24 cellular contexts compared by ENCODE assay signal in genomic region chr2:21123473-21124393, GRCh38. TPM values are rescaled to one million over a fixed set of nuclear protein-coding genes. Genes with fewer than 3 reads are reported as not detected.
"Had no signal": no experiment of that assay in that cellular context is flagged by ENCODE, and none has a peak within 500 bp of the region (broad histone marks: within the 10 kb centered on the region; RNA-seq: fewer than 3 reads in every experiment).

Gene TDRD15 (plus strand): TSS chr2:21123968. CDS start chr2:21137468, 13,500 bp downstream.

- H3K9me3 Mint-ChIP-seq: activated B cell treated with CpG ODN at 0.5 μM for 24 hours; activated CD4-positive, alpha-beta memory T cell treated with anti-CD3 and anti-CD28 coated beads for 36 hours; activated naive CD4-positive, alpha-beta T cell treated with anti-CD3 and anti-CD28 coated beads, Interleukin-2, amount 50 U/mL, for 72 hours; activated T-helper 1 cell treated with anti-CD3 and anti-CD28 coated beads, Interleukin-12 subunit alpha, Interleukin-12 subunit beta, Interleukin-2, Interleukin-4 antibody, amounts not matched to agents 30 ng/mL and 10 ng/mL and 1 ng/mL, durations not matched to agents 14 hours and 24 hours and 36 hours; effector memory CD8-positive, alpha-beta T cell; immature natural killer cell; naive thymus-derived CD4-positive, alpha-beta T cell; T-helper 2 cell treated with Interferon-gamma antibody and Interleukin-4, amounts not matched to agents 5 μg/mL and 100 μg/mL, for 36 hours had no signal

- H3K4me1 Mint-ChIP-seq: activated B cell treated with CpG ODN at 0.5 μM for 24 hours; naive thymus-derived CD4-positive, alpha-beta T cell had no signal

- H3K4me2 ChIP-seq: smooth muscle cell had no signal

- H3K36me3 ChIP-seq: esophagus squamous epithelium, neutrophil, transverse colon, vagina had no signal

- H3K4me3 Mint-ChIP-seq: activated B cell treated with CpG ODN at 0.5 μM for 24 hours; activated CD4-positive, alpha-beta memory T cell treated with anti-CD3 and anti-CD28 coated beads for 36 hours; activated T-helper 1 cell treated with anti-CD3 and anti-CD28 coated beads, Interleukin-12 subunit alpha, Interleukin-12 subunit beta, Interleukin-2, Interleukin-4 antibody, amounts not matched to agents 30 ng/mL and 10 ng/mL and 1 ng/mL, durations not matched to agents 14 hours and 24 hours and 36 hours; effector memory CD8-positive, alpha-beta T cell; naive thymus-derived CD4-positive, alpha-beta T cell; T-helper 2 cell treated with Interferon-gamma antibody and Interleukin-4, amounts not matched to agents 5 μg/mL and 100 μg/mL, for 36 hours had no signal

- H3K4me1 ChIP-seq: body of pancreas, esophagus squamous epithelium, transverse colon, vagina had no signal

- DNase-seq: activated B cell treated with CpG ODN at 0.5 μM for 24 hours; activated CD4-positive, alpha-beta memory T cell treated with anti-CD3 and anti-CD28 coated beads for 36 hours; activated CD4-positive, alpha-beta T cell treated with anti-CD3 and anti-CD28 coated beads for 4 hours; activated gamma-delta T cell treated with Interleukin-2 at 50 U/mL for 16 hours; activated T-cell treated with anti-CD3 and anti-CD28 coated beads for 4 hours; amniotic stem cell; effector memory CD8-positive, alpha-beta T cell; esophagus squamous epithelium; immature natural killer cell; mesenchymal stem cell; naive thymus-derived CD4-positive, alpha-beta T cell; stimulated activated naive CD4-positive, alpha-beta T cell treated with Interleukin-2 at 50 U/mL for 16 hours; transverse colon had no signal

- H3K27me3 Mint-ChIP-seq: activated CD4-positive, alpha-beta memory T cell treated with anti-CD3 and anti-CD28 coated beads for 36 hours; effector memory CD8-positive, alpha-beta T cell had no signal

- H3K27ac ChIP-seq: body of pancreas, esophagus squamous epithelium, neutrophil, transverse colon, vagina had no signal

- H3K27ac Mint-ChIP-seq: activated B cell treated with CpG ODN at 0.5 μM for 24 hours; activated CD4-positive, alpha-beta memory T cell treated with anti-CD3 and anti-CD28 coated beads for 36 hours; activated naive CD4-positive, alpha-beta T cell treated with anti-CD3 and anti-CD28 coated beads, Interleukin-2, amount 50 U/mL, for 72 hours; activated T-helper 1 cell treated with anti-CD3 and anti-CD28 coated beads, Interleukin-12 subunit alpha, Interleukin-12 subunit beta, Interleukin-2, Interleukin-4 antibody, amounts not matched to agents 30 ng/mL and 10 ng/mL and 1 ng/mL, durations not matched to agents 14 hours and 24 hours and 36 hours; effector memory CD8-positive, alpha-beta T cell; immature natural killer cell; naive thymus-derived CD4-positive, alpha-beta T cell; T-helper 2 cell treated with Interferon-gamma antibody and Interleukin-4, amounts not matched to agents 5 μg/mL and 100 μg/mL, for 36 hours had no signal

- H3K9me3 ChIP-seq: body of pancreas, esophagus squamous epithelium, neutrophil, transverse colon, vagina had no signal

- H3K36me3 Mint-ChIP-seq: activated CD4-positive, alpha-beta memory T cell treated with anti-CD3 and anti-CD28 coated beads for 36 hours; activated naive CD4-positive, alpha-beta T cell treated with anti-CD3 and anti-CD28 coated beads, Interleukin-2, amount 50 U/mL, for 72 hours; immature natural killer cell; naive thymus-derived CD4-positive, alpha-beta T cell had no signal

- H3K4me3 ChIP-seq: body of pancreas, esophagus squamous epithelium, smooth muscle cell, transverse colon, vagina had no signal

- H3K27me3 ChIP-seq: body of pancreas, esophagus squamous epithelium, transverse colon, vagina had no signal

- ATAC-seq: activated naive CD4-positive, alpha-beta T cell treated with anti-CD3 and anti-CD28 coated beads, Interleukin-2, amount 50 U/mL, for 72 hours; body of pancreas; effector memory CD8-positive, alpha-beta T cell; naive thymus-derived CD4-positive, alpha-beta T cell; sciatic nerve had no signal

RNA-seq across cellular contexts. Expression of gene TDRD15, which starts in this region (rescaled TPM):
- total RNA-seq: activated naive CD4-positive, alpha-beta T cell treated with anti-CD3 and anti-CD28 coated beads, Interleukin-2, amount 50 U/mL, for 72 hours; activated T-helper 1 cell treated with anti-CD3 and anti-CD28 coated beads, Interleukin-12 subunit alpha, Interleukin-12 subunit beta, Interleukin-2, Interleukin-4 antibody, amounts not matched to agents 30 ng/mL and 10 ng/mL and 1 ng/mL, durations not matched to agents 14 hours and 24 hours and 36 hours; cardiac septum; dermis microvascular lymphatic vessel endothelial cell; mucosa of gallbladder; naive thymus-derived CD4-positive, alpha-beta T cell; smooth muscle cell; vagina had no signal
- polyA plus RNA-seq: immature natural killer cell; naive thymus-derived CD4-positive, alpha-beta T cell; smooth muscle cell had no signal
